In the genomic region with DNA sequence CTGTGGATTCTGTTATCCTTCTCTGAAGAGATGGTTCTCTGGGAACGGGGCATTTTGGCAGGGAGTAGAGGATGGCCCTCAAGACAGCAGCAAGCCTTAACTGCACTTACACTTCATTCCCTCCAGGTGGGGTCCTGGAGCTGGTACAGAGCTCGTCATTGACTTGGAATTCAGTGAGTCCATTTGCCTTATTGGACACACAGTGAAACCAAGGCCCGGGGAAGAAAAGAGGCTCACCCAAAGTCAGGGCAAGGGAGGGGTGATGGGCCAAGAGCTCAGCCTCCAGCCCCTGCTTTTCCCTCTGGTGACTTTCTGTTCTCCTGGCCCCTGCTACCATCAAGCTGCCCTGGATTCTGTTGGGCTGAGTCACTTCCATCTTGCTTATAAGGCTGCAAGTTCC, we compare ENCODE assay signal across 8 cellular contexts.
DNase-seq lines count a peak whose midpoint lies in the region; ATAC-seq, FAIRE-seq and TF ChIP-seq lines count a peak whose summit lies in the region.

No MANE protein-coding gene starts in this region.

- DNase-seq in AG20443 (ENCODE audit: low spot score), result peak; percentile 71
- no peak for DNase-seq in GM12891 (ENCODE audit: insufficient read length, low spot score)
- peak; percentile 73 to 75 for DNase-seq in NCI-H524 (lab: John Stamatoyannopoulos, UW)
- peak; percentile 77 for DNase-seq in bronchial epithelial cell (ENCODE audit: low read depth)
- no peak for DNase-seq in naive thymus-derived CD4-positive, alpha-beta T cell
- DNase-seq in amniotic stem cell (lab: John Stamatoyannopoulos, UW), result no peak

- POLR2A ChIA-PET in naive thymus-derived CD4-positive, alpha-beta T cell (lab: Charles Lee), result no interaction called here

- no peak overlapping the region for H3K4me3 Mint-ChIP-seq in naive thymus-derived CD4-positive, alpha-beta T cell

- TF ChIP-seq POLR2A in GM12891 (IDR thresholded peaks at IDR 0.05; ENCODE audit: low read depth, low read length), result no peak

- H3K27me3 Mint-ChIP-seq in naive thymus-derived CD4-positive, alpha-beta T cell, result peaks cover 33 to 58% (median 46%) of the 10 kb centered on the region in 5 donors

- no peaks in the 10 kb centered on the region for H3K27me3 ChIP-seq in bronchial epithelial cell (ENCODE audit: control insufficient read depth, insufficient read depth, low read length)
- peaks cover 0 to 3% of the 10 kb centered on the region in 2 donors for H3K27me3 ChIP-seq in naive thymus-derived CD4-positive, alpha-beta T cell (ENCODE audit: control insufficient read depth in 2 of 2, insufficient read depth in 2 of 2, low read length in 2 of 2)

- no peaks in the 10 kb centered on the region for H3K9me3 Mint-ChIP-seq in naive thymus-derived CD4-positive, alpha-beta T cell

- intact Hi-C loops in naive thymus-derived CD4-positive, alpha-beta T cell (cut with micrococcal nuclease), result no loop called here

- no peaks in the 10 kb centered on the region for H3K4me1 ChIP-seq in naive thymus-derived CD4-positive, alpha-beta T cell (ENCODE audit: control insufficient read depth in 2 of 2, insufficient read depth in 2 of 2, low read length in 2 of 2)

- no peak overlapping the region for H3K27ac ChIP-seq in naive thymus-derived CD4-positive, alpha-beta T cell (ENCODE audit: low read depth, low read length)

- peaks cover 0 to 3% (median 0%) of the 10 kb centered on the region in 5 donors for H3K36me3 Mint-ChIP-seq in naive thymus-derived CD4-positive, alpha-beta T cell

- H3K36me3 ChIP-seq in bronchial epithelial cell (ENCODE audit: control insufficient read depth, insufficient read depth, low read length), result no peaks in the 10 kb centered on the region
- H3K36me3 ChIP-seq in naive thymus-derived CD4-positive, alpha-beta T cell (ENCODE audit: control insufficient read depth in 2 of 3, insufficient read depth in 3 of 3, low read length in 3 of 3), result no peaks in the 10 kb centered on the region

- peaks cover 3 to 18% (median 15%) of the 10 kb centered on the region in 7 donors for H3K4me1 Mint-ChIP-seq in naive thymus-derived CD4-positive, alpha-beta T cell

- peak; percentile 80 for TF ChIP-seq CTCF in bronchial epithelial cell (IDR thresholded peaks at IDR 0.05; ENCODE audit: insufficient read depth, low read length, severe bottlenecking)

- H3K27ac Mint-ChIP-seq in naive thymus-derived CD4-positive, alpha-beta T cell, result no peak overlapping the region

- no peak overlapping the region for H3K4me3 ChIP-seq in bronchial epithelial cell (ENCODE audit: low read depth, low read length)
- H3K4me3 ChIP-seq in naive thymus-derived CD4-positive, alpha-beta T cell (ENCODE audit: low read length), result no peak overlapping the region

- CTCF ChIA-PET in naive thymus-derived CD4-positive, alpha-beta T cell (lab: Charles Lee), result no interaction called here

- peak; percentile 52 for ATAC-seq in naive thymus-derived CD4-positive, alpha-beta T cell
- ATAC-seq in HG03460 (IDR thresholded peaks at IDR 0.05; ENCODE audit: unreplicated experiment), result no peak
- ATAC-seq in GM21723 (IDR thresholded peaks at IDR 0.05; ENCODE audit: unreplicated experiment), result no peak

- FAIRE-seq in GM12891 (lab: Jason Lieb, UNC), result peak; percentile 60
- FAIRE-seq in bronchial epithelial cell (lab: Jason Lieb, UNC), result no peak

- H3K9me3 ChIP-seq in naive thymus-derived CD4-positive, alpha-beta T cell (ENCODE audit: control insufficient read depth in 2 of 3, low read length in 3 of 3), result no peaks in the 10 kb centered on the region

TF ChIP-seq in GM12891, 5 proteins besides CTCF, POLR2A, EP300 and RAD21:
- TF ChIP-seq TAF1 (IDR thresholded peaks at IDR 0.05; ENCODE audit: low read depth, low read length) (no peak), POLR2AphosphoS5 (IDR thresholded peaks at IDR 0.05; ENCODE audit: low read depth, low read length) (no peak), PAX5 (IDR thresholded peaks at IDR 0.05; ENCODE audit: insufficient read depth, low read length, severe bottlenecking) (no peak), POU2F2 (IDR thresholded peaks at IDR 0.05; ENCODE audit: low read depth, low read length) (no peak), SPI1 (IDR thresholded peaks at IDR 0.05; ENCODE audit: low read depth, low read length) (no peak)

Comparison
In these comparisons a context has a peak if more than half of its experiments do, and no peak if none do; other contexts are left out.
1. DNase-seq: peak in AG20443 (single experiment), NCI-H524 (2 of 2) and bronchial epithelial cell (single experiment); none in GM12891 (single experiment), naive thymus-derived CD4-positive, alpha-beta T cell (0 of 9) and amniotic stem cell (single experiment).